In the genomic region with DNA sequence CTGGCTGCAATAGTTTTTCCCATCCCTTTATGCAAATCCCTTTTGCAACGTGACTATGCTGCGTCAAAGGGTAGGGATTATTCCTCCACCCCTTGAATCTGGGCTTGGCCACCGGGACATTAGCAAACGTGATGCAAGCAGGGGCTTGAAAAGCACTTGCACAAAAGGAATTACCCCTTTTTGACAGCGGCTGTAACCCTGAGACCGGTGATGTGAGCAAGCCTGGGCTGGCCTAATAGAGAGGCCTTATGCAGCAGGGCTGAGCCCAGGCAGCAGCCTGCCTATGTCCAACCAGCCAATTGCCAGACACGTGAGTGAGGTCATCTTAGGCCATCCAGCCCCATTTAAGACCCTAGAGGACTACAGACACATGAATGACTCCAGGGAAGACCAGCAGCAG, we compare ENCODE assay signal across 17 cellular contexts. TPM values are rescaled to one million over a fixed set of nuclear protein-coding genes. Genes with fewer than 3 reads are reported as not detected.
A peak's percentile ranks its signal among the peaks of the same experiment; 100 is the strongest.
DNase-seq lines count a peak whose midpoint lies in the region; ATAC-seq and TF ChIP-seq lines count a peak whose summit lies in the region.
"Had no signal": no experiment of that assay in that cellular context is flagged by ENCODE, and none has a peak within 500 bp of the region (broad histone marks: within the 10 kb centered on the region; RNA-seq: fewer than 3 reads in every experiment).

No MANE protein-coding gene starts in this region.

- no peak for ATAC-seq in GM18505 (IDR thresholded peaks at IDR 0.05; ENCODE audit: unreplicated experiment)
- ATAC-seq: activated CD8-positive, alpha-beta memory T cell treated with anti-CD3 and anti-CD28 coated beads, Interleukin-2, amount 10 ng/mL, durations not matched to agents 7 days and 5 days; activated naive CD8-positive, alpha-beta T cell treated with anti-CD3 and anti-CD28 coated beads, Interleukin-2, amount 50 U/mL, for 24 hours had no signal

- peak overlapping the region; percentile 11 for H3K18ac ChIP-seq in neuronal stem cell (ENCODE audit: low read length)

- peaks cover 0 to 3% of the 10 kb centered on the region in 2 donors for H3K9me3 ChIP-seq in neuronal stem cell (replicated peaks in 1 of 2; ENCODE audit: control insufficient read depth in 2 of 2, insufficient read depth in 1 of 2, low read depth in 1 of 2, low read length in 2 of 2)

- no peak overlapping the region for H4K8ac ChIP-seq in neuronal stem cell (ENCODE audit: low read depth, low read length)

- H4K91ac ChIP-seq in neuronal stem cell (ENCODE audit: low read depth, low read length, poor library complexity): no peak overlapping the region

- H3K27me3 ChIP-seq in neuronal stem cell (ENCODE audit: control insufficient read depth in 3 of 3, insufficient read depth in 3 of 3, low read depth in 1 of 3, low read length in 3 of 3): peaks cover 0 to 3% (median 0%) of the 10 kb centered on the region in 3 experiments
- H3K27me3 ChIP-seq: right atrium auricular region had no signal

- H3K36me3 ChIP-seq in neuronal stem cell (replicated peaks in 1 of 2; ENCODE audit: control insufficient read depth in 2 of 2, insufficient read depth in 2 of 2, low read length in 2 of 2): no peaks in the 10 kb centered on the region
- H3K36me3 ChIP-seq: esophagus muscularis mucosa, right atrium auricular region had no signal

- no peak overlapping the region for H2BK12ac ChIP-seq in neuronal stem cell (ENCODE audit: low read length)

- H3K79me1 ChIP-seq in neuronal stem cell (ENCODE audit: low read depth, low read length): no peaks in the 10 kb centered on the region

- H3K4me2 ChIP-seq in neuronal stem cell (ENCODE audit: insufficient read depth, low read length, poor library complexity, severe bottlenecking): no peak overlapping the region

- peak overlapping the region; percentile 37 for H2BK120ac ChIP-seq in neuronal stem cell (ENCODE audit: low read depth, low read length)

- no peak overlapping the region for H2AK5ac ChIP-seq in neuronal stem cell (ENCODE audit: low read depth, low read length)

- TF ChIP-seq POLR2A in GM18505 (IDR thresholded peaks at IDR 0.05; ENCODE audit: borderline replicate concordance, extremely low read depth, insufficient read depth, insufficient read length): no peak

- peaks cover 0 to 3% of the 10 kb centered on the region in 2 donors for H3K4me1 ChIP-seq in neuronal stem cell (ENCODE audit: control insufficient read depth in 2 of 2, insufficient read depth in 1 of 2, low read depth in 1 of 2, low read length in 2 of 2)
- H3K4me1 ChIP-seq: esophagus muscularis mucosa, right atrium auricular region had no signal

- peak overlapping the region; percentile 45 for H3K9ac ChIP-seq in neuronal stem cell (ENCODE audit: low read depth, low read length, poor library complexity)

- no peak overlapping the region for H2BK15ac ChIP-seq in neuronal stem cell (ENCODE audit: low read length)

- no peak overlapping the region for H3K4ac ChIP-seq in neuronal stem cell (ENCODE audit: low read length)

- no CpG with 5 or more reads among the region's 7 CpGs for WGBS in neuronal stem cell (ENCODE audit: extremely low coverage in 2 of 2, insufficient read length in 2 of 2, insufficient replicate concordance in 1 of 2), 2 donors

- H2BK5ac ChIP-seq in neuronal stem cell (ENCODE audit: low read length): no peak overlapping the region

- H3K4me3 ChIP-seq in neuronal stem cell (ENCODE audit: low read length in 2 of 2): no peak overlapping the region
- H3K4me3 ChIP-seq: esophagus muscularis mucosa, right atrium auricular region had no signal

- H3K14ac ChIP-seq in neuronal stem cell (ENCODE audit: low read length): no peak overlapping the region

- DNase-seq in ELF-1 (ENCODE audit: low read depth, low spot score): peak; percentile 81
- DNase-seq in NCI-H1436 treated with DMSO at 0.1 percent for 48 hours (lab: John Stamatoyannopoulos, UW): peak; percentile 15
- peak; percentile 64 for DNase-seq in ecto neural progenitor cell (ENCODE audit: low spot score)
- DNase-seq in neuronal stem cell (ENCODE audit: low spot score): no peak
- DNase-seq in mucosa of gallbladder (ENCODE audit: low spot score): no peak
- DNase-seq in nucleus accumbens (lab: John Stamatoyannopoulos, UW): no peak
- DNase-seq: activated CD4-positive, alpha-beta T cell treated with anti-CD3 and anti-CD28 coated beads for 1 hour; activated CD8-positive, alpha-beta memory T cell treated with anti-CD3 and anti-CD28 coated beads, Interleukin-2, amount 10 ng/mL, durations not matched to agents 7 days and 5 days; activated naive CD8-positive, alpha-beta T cell treated with anti-CD3 and anti-CD28 coated beads, Interleukin-2, amount 50 U/mL, for 24 hours; dermis blood vessel endothelial cell; GF-D8; KBM-7; NCI-H446 had no signal

- H2AFZ ChIP-seq in neuronal stem cell (ENCODE audit: low read length): peak overlapping the region; percentile 66

- H3K27ac ChIP-seq in neuronal stem cell (replicated peaks; ENCODE audit: low read length): peak overlapping the region; percentile 27
- H3K27ac ChIP-seq: esophagus muscularis mucosa, HL-60, right atrium auricular region had no signal

- no peak overlapping the region for H3K23ac ChIP-seq in neuronal stem cell (ENCODE audit: low read depth, low read length, poor library complexity)

RNA-seq across cellular contexts. Expression of gene PAFAH1B1, which starts 30.4 kb away (rescaled TPM):
- 73.5 TPM for polyA plus RNA-seq in neuronal stem cell (2013, experiment 1 of 2)
- 72.8 TPM for polyA plus RNA-seq in neuronal stem cell (2013, experiment 2 of 2)
- 110 TPM for total RNA-seq in mucosa of gallbladder

RNA-seq across cellular contexts. Expression of gene METTL16, which starts 51.4 kb away (rescaled TPM):
- polyA plus RNA-seq in neuronal stem cell (2013, experiment 1 of 2): 33.5 TPM
- 36.0 TPM for polyA plus RNA-seq in neuronal stem cell (2013, experiment 2 of 2)
- total RNA-seq in mucosa of gallbladder: 26.1 TPM

Comparison
In these comparisons a context has a peak if more than half of its experiments do, and no peak if none do; other contexts are left out.
1. DNase-seq: peak in ELF-1 (single experiment), NCI-H1436 treated with DMSO at 0.1 percent for 48 hours (single experiment) and ecto neural progenitor cell (single experiment); none in neuronal stem cell (single experiment), mucosa of gallbladder (single experiment) and nucleus accumbens (0 of 56).